ENCODE assay signal across 21 cellular contexts in genomic region chr22:17012267-17012666, GRCh38. TPM values are rescaled to one million over a fixed set of nuclear protein-coding genes. Genes with fewer than 3 reads are reported as not detected.
A peak's percentile ranks its signal among the peaks of the same experiment; 100 is the strongest.
DNase-seq lines count a peak whose midpoint lies in the region; ATAC-seq and TF ChIP-seq lines count a peak whose summit lies in the region.
"Had no signal": no experiment of that assay in that cellular context is flagged by ENCODE, and none has a peak within 500 bp of the region (broad histone marks: within the 10 kb centered on the region; RNA-seq: fewer than 3 reads in every experiment).

No MANE protein-coding gene starts in this region.

- no peak overlapping the region for H2AFZ ChIP-seq in HCT116 (ENCODE audit: low read depth, low read length, poor library complexity, severe bottlenecking)

- H3K9ac ChIP-seq in HCT116 (ENCODE audit: low read length), result no peak overlapping the region

- no peaks in the 10 kb centered on the region for H3K27me3 ChIP-seq in HCT116 (ENCODE audit: insufficient read depth, low read length)
- peaks cover 64% of the 10 kb centered on the region for H3K27me3 ChIP-seq in WERI-Rb-1 (ENCODE audit: insufficient read depth, low read depth, severe bottlenecking)
- peaks cover 9% of the 10 kb centered on the region for H3K27me3 ChIP-seq in transverse colon
- H3K27me3 ChIP-seq: BE2C had no signal

- H3K9me3 ChIP-seq in HCT116 (ENCODE audit: control insufficient read depth in 1 of 2, insufficient read depth in 1 of 2, low read depth in 1 of 2, low read length in 2 of 2) (no peaks in the 10 kb centered on the region), WERI-Rb-1 (ENCODE audit: severe bottlenecking) (no peaks in the 10 kb centered on the region), transverse colon (no peaks in the 10 kb centered on the region)
- H3K9me3 ChIP-seq: BE2C, Caco-2 had no signal

- H3K4me2 ChIP-seq in HCT116 (ENCODE audit: low read length), result no peak overlapping the region

- H3K36me3 ChIP-seq in HCT116 (ENCODE audit: control insufficient read depth in 1 of 2, insufficient read depth in 2 of 2, low read length in 2 of 2) (no peaks in the 10 kb centered on the region), WERI-Rb-1 (no peaks in the 10 kb centered on the region), transverse colon (no peaks in the 10 kb centered on the region)
- H3K36me3 ChIP-seq: BE2C had no signal

- H3K4me3 ChIP-seq in HCT116 (replicated peaks in 1 of 2; ENCODE audit: low read depth in 1 of 2, low read length in 2 of 2) (no peak overlapping the region), WERI-Rb-1 (ENCODE audit: low read depth, low read length) (no peak overlapping the region), transverse colon (no peak overlapping the region)

- no peak overlapping the region for H3K27ac ChIP-seq in HCT116 (ENCODE audit: low read depth, low read length)
- H3K27ac ChIP-seq in cingulate gyrus (ENCODE audit: low read depth, low read length), result peak overlapping the region; percentile 90
- peak overlapping the region; percentile 97 for H3K27ac ChIP-seq in temporal lobe (ENCODE audit: low read depth, low read length)
- no peak overlapping the region for H3K27ac ChIP-seq in WERI-Rb-1
- no peak overlapping the region for H3K27ac ChIP-seq in transverse colon
- H3K27ac ChIP-seq: C4-2B had no signal

- TF ChIP-seq CTCF in HCT116 (IDR thresholded peaks at IDR 0.05 in 2 of 3, conservative IDR thresholded peaks at IDR 0.05 in 1 of 3; ENCODE audit: borderline replicate concordance in 1 of 3, insufficient read depth in 1 of 3, low read depth in 2 of 3, low read length in 2 of 3), result no peak
- TF ChIP-seq CTCF in WERI-Rb-1 (IDR thresholded peaks at IDR 0.05; ENCODE audit: low read depth, low read length), result no peak
- no peak for TF ChIP-seq CTCF in transverse colon (IDR thresholded peaks at IDR 0.05)

- ATAC-seq in HCT116, result 0 out of 2 replicates have a peak, but pooled peaks have one; percentile 32
- ATAC-seq: HepG2 had no signal

- TF ChIP-seq EP300 in transverse colon (IDR thresholded peaks at IDR 0.05; ENCODE audit: low read depth), result no peak

- H4K20me1 ChIP-seq in HCT116 (ENCODE audit: insufficient read depth), result no peaks in the 10 kb centered on the region

- no TSS peak for BruUV-seq in HCT116 (replicated peaks; lab: Mats Ljungman, UMichigan)

- no peak for TF ChIP-seq RAD21 in HCT116 (IDR thresholded peaks at IDR 0.05; ENCODE audit: low read depth)

- peaks cover 0 to 4% of the 10 kb centered on the region in 2 experiments; a peak in 1 of 4 replicates for H3K4me1 ChIP-seq in HCT116 (ENCODE audit: control insufficient read depth in 1 of 2, insufficient read depth in 2 of 2, low read length in 2 of 2)
- no peaks in the 10 kb centered on the region for H3K4me1 ChIP-seq in transverse colon
- H3K4me1 ChIP-seq: BE2C, Caco-2 had no signal

- intact Hi-C loops in HCT116 (cut with micrococcal nuclease) (no loop called here), transverse colon (cut with DNase I; ENCODE audit: low total_unique reads) (no loop called here)

- no peaks in the 10 kb centered on the region for H3K9me2 ChIP-seq in HCT116 (ENCODE audit: insufficient read depth)

- WGBS in transverse colon (ENCODE audit: low coverage in 1 of 2), 2 donors, result 64% methylated on average over 4 of the region's 4 CpGs; no CpG with 5 or more reads in 1 of the 2 donors

- TF ChIP-seq POLR2A in HCT116 (IDR thresholded peaks at IDR 0.05; ENCODE audit: borderline replicate concordance, extremely low read depth, insufficient read depth, insufficient read length) (no peak), transverse colon (IDR thresholded peaks at IDR 0.05) (no peak)

- H3K79me2 ChIP-seq in HCT116 (ENCODE audit: insufficient read depth, low read length), result no peaks in the 10 kb centered on the region

- in situ Hi-C loops in transverse colon (cut with MboI; ENCODE audit: low pct_ligation_motif_present in 1 of 4, low pct_unique_long_range_greater_than_20kb in 1 of 4, low sequenced_read_pairs in 3 of 4), result no loop called here

- POLR2A ChIA-PET in HCT116 (lab: Charles Lee), result no interaction called here

- no peak for DNase-seq in HCT116 (ENCODE audit: low read depth, low spot score)
- DNase-seq in islet precursor cell, result peak; percentile 57
- no peak for DNase-seq in WERI-Rb-1
- DNase-seq in activated T-cell treated with anti-CD3 and anti-CD28 coated beads, Interleukin-2, amount 50 U/mL, for 1 hour, result no peak
- no peak for DNase-seq in transverse colon
- no peak for DNase-seq in GM19240 (ENCODE audit: insufficient read length, low spot score)
- DNase-seq: ACHN; BE2C; Caco-2; CD4-positive, alpha-beta T cell; DMS153; DMS79 treated with DMSO at 0.1 percent for 48 hours; GF-D8; HCEC 1CT; KBM-7 had no signal

- RAD21 ChIA-PET in HCT116 (lab: Charles Lee; ENCODE audit: low non-redundant PET in 1 of 2, low total read pairs in 2 of 2, uncharacterized antibody in 2 of 2, unreplicated experiment in 2 of 2), result no interaction called here

- CTCF ChIA-PET in HCT116 (lab: Charles Lee), result no interaction called here

TF ChIP-seq in HCT116, 20 proteins besides CTCF, POLR2A, EP300 and RAD21:
- TF ChIP-seq SP1 (IDR thresholded peaks at IDR 0.05; ENCODE audit: low read depth), result no peak
- TF ChIP-seq JUND (IDR thresholded peaks at IDR 0.05), result no peak
- no peak for TF ChIP-seq ZBTB33 (IDR thresholded peaks at IDR 0.05; ENCODE audit: extremely low read depth, insufficient replicate concordance, low read length)
- no peak for TF ChIP-seq MAX (IDR thresholded peaks at IDR 0.05)
- no peak for TF ChIP-seq YY1 (IDR thresholded peaks at IDR 0.05; ENCODE audit: extremely low read depth, insufficient replicate concordance, low read depth, low read length)
- no peak for TF ChIP-seq EGR1 (IDR thresholded peaks at IDR 0.05; ENCODE audit: low read depth)
- no peak for TF ChIP-seq ZFX (IDR thresholded peaks at IDR 0.05)
- TF ChIP-seq CBX3 (IDR thresholded peaks at IDR 0.05; ENCODE audit: low read depth), result no peak
- no peak for TF ChIP-seq CEBPB (IDR thresholded peaks at IDR 0.05; ENCODE audit: low read depth)
- TF ChIP-seq TCF7L2 (IDR thresholded peaks at IDR 0.05; ENCODE audit: borderline replicate concordance, extremely low read depth, insufficient read depth, insufficient read length), result no peak
- no peak for TF ChIP-seq EZH2phosphoT487 (IDR thresholded peaks at IDR 0.05; ENCODE audit: borderline replicate concordance)
- TF ChIP-seq SIN3A (IDR thresholded peaks at IDR 0.05; ENCODE audit: low read depth), result no peak
- no peak for TF ChIP-seq ZNF274 (IDR thresholded peaks at IDR 0.05; ENCODE audit: low read depth, low read length)
- no peak for TF ChIP-seq ATF3 (IDR thresholded peaks at IDR 0.05)
- no peak for TF ChIP-seq ELF1 (IDR thresholded peaks at IDR 0.05; ENCODE audit: borderline replicate concordance, low read depth)
- no peak for TF ChIP-seq EZH2 (IDR thresholded peaks at IDR 0.05)

RNA-seq across cellular contexts. Expression of gene GAB4, which starts 4.2 kb away (rescaled TPM):
- total RNA-seq in HCT116 (2021; ENCODE audit: unreplicated experiment) (not detected), temporal lobe (not detected), transverse colon (not detected)
- polyA plus RNA-seq in HCT116 (2012), result not detected in 2 replicates
- total RNA-seq: Caco-2; CD4-positive, alpha-beta T cell; H4; HepG2 had no signal
- polyA plus RNA-seq: HepG2, IgD-negative memory B cell had no signal

Comparison
In these comparisons a context has a peak if more than half of its experiments do, and no peak if none do; other contexts are left out.
1. H3K27ac ChIP-seq: peak in cingulate gyrus (single experiment) and temporal lobe (single experiment); none in HCT116 (single experiment), WERI-Rb-1 (single experiment) and transverse colon (0 of 4).